33 cellular contexts compared by ENCODE assay signal in genomic region chr5:150312518-150312917, GRCh38. TPM values are rescaled to one million over a fixed set of nuclear protein-coding genes. Genes with fewer than 3 reads are reported as not detected.
"Had no signal": no experiment of that assay in that cellular context is flagged by ENCODE, and none has a peak within 500 bp of the region (broad histone marks: within the 10 kb centered on the region; RNA-seq: fewer than 3 reads in every experiment).

No MANE protein-coding gene starts in this region.

- H3K27me3 ChIP-seq: gastrocnemius medialis, heart left ventricle, hepatocyte, neutrophil, pancreas, right lobe of liver, suprapubic skin, transverse colon had no signal

- FAIRE-seq: colon, kidney, pancreas, small intestine had no signal

- H3K27ac Mint-ChIP-seq: dendritic cell treated with granulocyte-macrophage colony-stimulating factor and Interleukin-4, amounts not matched to agents 40 ng/mL and 50 ng/mL, for 4 days; endodermal cell; memory B cell; naive thymus-derived CD4-positive, alpha-beta T cell; stimulated activated naive CD8-positive, alpha-beta T cell treated with anti-CD3 and anti-CD28 coated beads, Interleukin-15, amount 100 ng/mL, for 72 hours had no signal

- H3K4me3 ChIP-seq: gastrocnemius medialis, heart left ventricle, hepatocyte, lung, pancreas, right lobe of liver, suprapubic skin, transverse colon had no signal

- H2AFZ ChIP-seq: hepatocyte had no signal

- DNase-seq: effector CD8-positive, alpha-beta T cell; endodermal cell; foreskin fibroblast; gastrocnemius medialis; heart left ventricle; kidney; midbrain; naive thymus-derived CD4-positive, alpha-beta T cell; pancreas; retina; right lobe of liver; small intestine; stimulated activated CD4-positive, alpha-beta T cell treated with anti-CD3 and anti-CD28 coated beads, Interleukin-12 subunit alpha, Interleukin-12 subunit beta, amount 100 ng/mL, for 4 hours; stimulated activated CD4-positive, alpha-beta T cell treated with anti-CD3 and anti-CD28 coated beads, Interleukin-1b, Interleukin-23, amount 100 ng/mL, for 48 hours; stimulated activated CD4-positive, alpha-beta T cell treated with anti-CD3 and anti-CD28 coated beads, Interleukin-4, amount 100 ng/mL, for 1 hour; stimulated activated CD8-positive, alpha-beta memory T cell treated with anti-CD3 and anti-CD28 coated beads, Interleukin-4, amount 100 ng/mL, for 48 hours; stimulated activated naive CD4-positive, alpha-beta T cell; stimulated activated naive CD8-positive, alpha-beta T cell treated with anti-CD3 and anti-CD28 coated beads, Interleukin-15, amount 100 ng/mL, for 72 hours; transverse colon had no signal

- H3K4me3 Mint-ChIP-seq: dendritic cell treated with granulocyte-macrophage colony-stimulating factor and Interleukin-4, amounts not matched to agents 40 ng/mL and 50 ng/mL, for 4 days; endodermal cell; memory B cell; naive thymus-derived CD4-positive, alpha-beta T cell; nephron; stimulated activated naive CD8-positive, alpha-beta T cell treated with anti-CD3 and anti-CD28 coated beads, Interleukin-15, amount 100 ng/mL, for 72 hours had no signal

- H3K9me3 Mint-ChIP-seq: dendritic cell treated with granulocyte-macrophage colony-stimulating factor and Interleukin-4, amounts not matched to agents 40 ng/mL and 50 ng/mL, for 4 days; endodermal cell; memory B cell; nephron; stimulated activated naive CD8-positive, alpha-beta T cell treated with anti-CD3 and anti-CD28 coated beads, Interleukin-15, amount 100 ng/mL, for 72 hours had no signal

- H3K79me2 ChIP-seq: hepatocyte had no signal

- H3K4me1 Mint-ChIP-seq: memory B cell; naive thymus-derived CD4-positive, alpha-beta T cell; stimulated activated naive CD8-positive, alpha-beta T cell treated with anti-CD3 and anti-CD28 coated beads, Interleukin-15, amount 100 ng/mL, for 72 hours had no signal

- H3K4me2 ChIP-seq: hepatocyte had no signal

- ATAC-seq: esophagus mucosa; gastrocnemius medialis; heart left ventricle; left lobe of liver; naive thymus-derived CD4-positive, alpha-beta T cell; pancreas; right lobe of liver; stimulated activated naive CD8-positive, alpha-beta T cell treated with anti-CD3 and anti-CD28 coated beads, Interleukin-15, amount 100 ng/mL, for 72 hours had no signal

- H3K36me3 Mint-ChIP-seq: memory B cell had no signal

- H3K9me3 ChIP-seq: gastrocnemius medialis, heart left ventricle, neutrophil, pancreas, right lobe of liver, suprapubic skin, transverse colon had no signal

- H3K27ac ChIP-seq: epithelial cell of prostate, gastrocnemius medialis, heart left ventricle, hepatocyte, neutrophil, pancreas, right lobe of liver, suprapubic skin, transverse colon had no signal

- H3K4me1 ChIP-seq: heart left ventricle, pancreas, right lobe of liver, transverse colon had no signal

- H3K36me3 ChIP-seq: gastrocnemius medialis, heart left ventricle, neutrophil, pancreas, right lobe of liver, suprapubic skin, transverse colon had no signal

RNA-seq across cellular contexts. Expression of gene ARSI, which starts 9.8 kb away (rescaled TPM):
- total RNA-seq: gastrocnemius medialis, pulmonary artery endothelial cell had no signal
- polyA plus RNA-seq: naive thymus-derived CD4-positive, alpha-beta T cell; pancreas had no signal

RNA-seq across cellular contexts. Expression of gene CAMK2A, which starts 22.9 kb away (rescaled TPM):
- total RNA-seq: glomerular endothelial cell; left lobe of liver; naive thymus-derived CD4-positive, alpha-beta T cell; pulmonary artery endothelial cell had no signal
- polyA plus RNA-seq: liver; naive thymus-derived CD4-positive, alpha-beta T cell had no signal
